Comparison of ENCODE assay signal across 12 cellular contexts in the genomic region with DNA sequence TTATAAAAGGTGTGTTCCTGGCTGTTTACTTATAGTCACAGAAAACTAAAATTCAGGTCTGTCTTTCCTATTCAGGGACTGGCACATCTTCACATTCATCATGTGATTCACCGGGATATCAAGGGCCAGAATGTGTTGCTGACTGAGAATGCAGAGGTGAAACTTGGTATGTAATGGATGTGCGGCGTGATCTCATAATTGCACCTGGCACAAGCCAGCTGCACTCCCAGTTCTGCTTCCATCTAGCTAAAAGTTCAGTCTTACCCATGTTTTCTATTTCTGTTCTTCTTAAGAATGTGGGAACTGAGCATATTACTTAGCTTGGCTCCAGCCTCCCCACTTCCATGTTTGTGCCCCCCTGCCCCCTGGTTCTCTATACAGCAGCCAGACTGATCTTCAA.
DNase-seq lines count a peak whose midpoint lies in the region; ATAC-seq and TF ChIP-seq lines count a peak whose summit lies in the region.
"Had no signal": no experiment of that assay in that cellular context is flagged by ENCODE, and none has a peak within 500 bp of the region (broad histone marks: within the 10 kb centered on the region; RNA-seq: fewer than 3 reads in every experiment).

No MANE protein-coding gene starts in this region.

- in situ Hi-C loops in gastrocnemius medialis (cut with MboI; ENCODE audit: low sequenced_read_pairs in 4 of 4): loop anchor here (5.0 to 25.0 kb wide), 7 partner anchors 135 to 492 kb away; a partner anchor contains a TSS

- H3K9me3 ChIP-seq in right atrium auricular region: no peaks in the 10 kb centered on the region
- no peaks in the 10 kb centered on the region for H3K9me3 ChIP-seq in left lung
- H3K9me3 ChIP-seq in uterus: no peaks in the 10 kb centered on the region
- no peaks in the 10 kb centered on the region for H3K9me3 ChIP-seq in gastrocnemius medialis
- no peaks in the 10 kb centered on the region for H3K9me3 ChIP-seq in mucosa of descending colon

- no peak for TF ChIP-seq CTCF in right atrium auricular region (IDR thresholded peaks at IDR 0.05)
- no peak for TF ChIP-seq CTCF in left lung (IDR thresholded peaks at IDR 0.05)
- no peak for TF ChIP-seq CTCF in uterus (IDR thresholded peaks at IDR 0.05)
- TF ChIP-seq CTCF in gastrocnemius medialis (IDR thresholded peaks at IDR 0.05 in 4 of 5, conservative IDR thresholded peaks at IDR 0.05 in 1 of 5): no peak
- no peak for TF ChIP-seq CTCF in mucosa of descending colon (IDR thresholded peaks at IDR 0.05)

- H3K4me1 ChIP-seq in right atrium auricular region (peaks cover 0 to 54% of the 10 kb centered on the region in 2 donors), left lung (peaks cover 2 to 46% of the 10 kb centered on the region in 2 donors), uterus (peaks cover 5 to 9% of the 10 kb centered on the region in 2 donors), gastrocnemius medialis (peaks cover 11 to 12% of the 10 kb centered on the region in 2 donors), mucosa of descending colon (ENCODE audit: low read depth) (no peaks in the 10 kb centered on the region)

- H3K36me3 ChIP-seq in right atrium auricular region: peaks cover 5% of the 10 kb centered on the region
- H3K36me3 ChIP-seq in left lung: peaks cover 0 to 50% of the 10 kb centered on the region in 2 donors
- H3K36me3 ChIP-seq in uterus: no peaks in the 10 kb centered on the region
- H3K36me3 ChIP-seq in gastrocnemius medialis: peaks cover 0 to 21% of the 10 kb centered on the region in 2 donors
- no peaks in the 10 kb centered on the region for H3K36me3 ChIP-seq in mucosa of descending colon (ENCODE audit: low read depth)

- peak overlapping the region; percentile 50 to 75 for H3K27ac ChIP-seq in right atrium auricular region
- H3K27ac ChIP-seq in left lung: peak overlapping the region; percentile 20 to 21
- peak overlapping the region; percentile 57 to 68 for H3K27ac ChIP-seq in uterus
- H3K27ac ChIP-seq in gastrocnemius medialis: peak overlapping the region in 1 of 4 donors; percentile 26

- no peak overlapping the region for H3K4me3 ChIP-seq in right atrium auricular region
- H3K4me3 ChIP-seq in left lung: no peak overlapping the region
- H3K4me3 ChIP-seq in uterus: no peak overlapping the region
- no peak overlapping the region for H3K4me3 ChIP-seq in gastrocnemius medialis
- no peak overlapping the region for H3K4me3 ChIP-seq in mucosa of descending colon

- DNase-seq in right atrium auricular region (ENCODE audit: low spot score) (no peak), left ventricle myocardium superior (no peak), amniotic epithelial cell (ENCODE audit: low read depth) (peak; percentile 69), left lung (no peak), uterus (no peak), gastrocnemius medialis (no peak), mucosa of descending colon (no peak), C1 segment of cervical spinal cord (lab: John Stamatoyannopoulos, UW) (no peak)
- DNase-seq: foreskin melanocyte, GF-D8, NCI-H1694 treated with DMSO at 0.1 percent for 48 hours, NCI-H774 had no signal

- TF ChIP-seq POLR2A in uterus (IDR thresholded peaks at IDR 0.05) (no peak), gastrocnemius medialis (IDR thresholded peaks at IDR 0.05) (no peak)

- no peak for ATAC-seq in left ventricle myocardium superior
- ATAC-seq in left lung: no peak
- no peak for ATAC-seq in gastrocnemius medialis
- no peak for ATAC-seq in mucosa of descending colon

- H3K27me3 ChIP-seq in right atrium auricular region: no peaks in the 10 kb centered on the region
- H3K27me3 ChIP-seq in left lung: no peaks in the 10 kb centered on the region
- no peaks in the 10 kb centered on the region for H3K27me3 ChIP-seq in uterus
- no peaks in the 10 kb centered on the region for H3K27me3 ChIP-seq in gastrocnemius medialis

- intact Hi-C loops in left ventricle myocardium superior (cut with micrococcal nuclease) (loop anchor here (5.0 to 10.0 kb wide), 2 partner anchors 127 to 305 kb away; no protein-coding TSS in a partner anchor), left lung (cut with DNase I) (loop anchor here in 1 of 2 donors (10.0 kb wide), 2 partner anchors 55 to 305 kb away; no protein-coding TSS in a partner anchor), uterus (cut with DNase I; ENCODE audit: low total_unique reads) (loop anchor here (5.0 to 10.0 kb wide), 2 partner anchors 132 to 985 kb away; a partner anchor contains a TSS), gastrocnemius medialis (cut with DNase I; ENCODE audit: low total_unique reads) (no loop called here), mucosa of descending colon (cut with DNase I, micrococcal nuclease) (no loop called here)

Comparison
In these comparisons a context has a peak if more than half of its experiments do, and no peak if none do; other contexts are left out.
1. intact Hi-C loops: an anchor here in left ventricle myocardium superior (5.0 to 10.0 kb wide) and uterus (5.0 to 10.0 kb wide); none called in gastrocnemius medialis and mucosa of descending colon.